11 cellular contexts compared by ENCODE assay signal in the genomic region with DNA sequence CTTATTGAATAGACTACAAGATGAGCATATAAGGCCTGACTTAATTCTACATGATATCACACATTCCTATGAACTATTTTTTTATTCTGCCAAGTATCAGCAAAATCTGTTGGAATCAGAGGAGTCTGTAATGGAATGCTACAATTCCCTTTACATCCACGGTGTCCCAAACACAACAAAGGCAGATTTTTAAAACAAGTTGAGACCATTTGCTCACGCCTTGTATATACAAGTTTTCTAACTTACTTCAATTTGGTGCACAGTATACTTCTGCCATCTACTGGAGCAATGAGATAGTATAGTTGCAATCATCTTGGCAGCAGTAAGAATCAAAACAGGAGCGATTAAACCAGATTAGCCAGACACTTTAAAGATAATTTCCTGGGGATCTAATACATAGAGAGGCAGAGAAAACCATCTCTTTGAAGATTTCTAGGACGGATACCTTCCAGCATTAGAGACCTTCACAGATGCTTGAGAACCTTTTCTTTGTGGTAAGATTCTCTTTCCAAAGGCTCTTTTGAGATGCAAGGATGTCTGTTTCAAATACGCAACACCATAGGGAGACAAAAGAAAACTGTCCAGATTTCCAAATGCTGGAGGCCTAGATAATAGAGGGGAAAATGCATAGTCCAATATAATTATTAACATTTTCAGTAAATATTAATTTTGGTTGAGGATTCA.
DNase-seq lines count a peak whose midpoint lies in the region; ATAC-seq, FAIRE-seq and TF ChIP-seq lines count a peak whose summit lies in the region.
"Had no signal": no experiment of that assay in that cellular context is flagged by ENCODE, and none has a peak within 500 bp of the region (broad histone marks: within the 10 kb centered on the region; RNA-seq: fewer than 3 reads in every experiment).

No MANE protein-coding gene starts in this region.

- no peaks in the 10 kb centered on the region for H3K79me2 ChIP-seq in H1 (ENCODE audit: control insufficient read depth in 1 of 2, insufficient read depth in 2 of 2, low read length in 2 of 2)

- no peak overlapping the region for H4K91ac ChIP-seq in H1 (replicated peaks; ENCODE audit: insufficient read length, low read length)

- H3K27ac Mint-ChIP-seq in stimulated activated effector memory CD8-positive, alpha-beta T cell treated with anti-CD3 and anti-CD28 coated beads, Interleukin-12 subunit alpha, Interleukin-12 subunit beta, amount 100 ng/mL, for 72 hours, result no peak overlapping the region
- H3K27ac Mint-ChIP-seq: activated CD4-positive, alpha-beta T cell treated with anti-CD3 and anti-CD28 coated beads for 36 hours; B cell had no signal

- H3K4me3 ChIP-seq in H1 (ENCODE audit: extremely low read depth in 1 of 4, insufficient read depth in 2 of 4, low read depth in 3 of 4, low read length in 4 of 4) (no peak overlapping the region), tibial nerve (no peak overlapping the region), adrenal gland (no peak overlapping the region)

- no peak overlapping the region for H2AK5ac ChIP-seq in H1 (ENCODE audit: low read depth, low read length)

- peak; percentile 29 for DNase-seq in NCI-H748 (lab: John Stamatoyannopoulos, UW; ENCODE audit: unreplicated experiment)
- DNase-seq in NCI-H748 treated with DMSO at 0.1 percent for 48 hours (lab: John Stamatoyannopoulos, UW), result no peak
- peak; percentile 14 for DNase-seq in NCI-H460 (ENCODE audit: extremely low read depth, low read depth)
- DNase-seq in H1 (ENCODE audit: low read depth in 1 of 2, low spot score in 2 of 2), result no peak
- DNase-seq in tibial nerve (ENCODE audit: low spot score in 2 of 2), result no peak
- no peak for DNase-seq in adrenal gland
- no peak for DNase-seq in stimulated activated effector memory CD8-positive, alpha-beta T cell treated with anti-CD3 and anti-CD28 coated beads, Interleukin-12 subunit alpha, Interleukin-12 subunit beta, amount 100 ng/mL, for 72 hours (ENCODE audit: low spot score in 2 of 2)
- DNase-seq: activated CD4-positive, alpha-beta T cell treated with anti-CD3 and anti-CD28 coated beads for 36 hours; stimulated activated CD4-positive, alpha-beta T cell treated with anti-CD3 and anti-CD28 coated beads, Interleukin-15, amount 100 ng/mL, for 24 hours had no signal

- no peak overlapping the region for H3K4me2 ChIP-seq in H1 (ENCODE audit: insufficient read depth in 1 of 2, low read depth in 2 of 2, low read length in 2 of 2)

- peaks cover 7% of the 10 kb centered on the region for H3K9me3 Mint-ChIP-seq in stimulated activated effector memory CD8-positive, alpha-beta T cell treated with anti-CD3 and anti-CD28 coated beads, Interleukin-12 subunit alpha, Interleukin-12 subunit beta, amount 100 ng/mL, for 72 hours

- H3K36me3 ChIP-seq in H1 (ENCODE audit: control insufficient read depth in 2 of 4, insufficient read depth in 4 of 4, low read length in 3 of 4) (no peaks in the 10 kb centered on the region), tibial nerve (no peaks in the 10 kb centered on the region), adrenal gland (replicated peaks in 1 of 2) (no peaks in the 10 kb centered on the region)

- intact Hi-C loops in adrenal gland (cut with DNase I), result no loop called here

- CTCF ChIA-PET in H1 (lab: Charles Lee; ENCODE audit: partially characterized antibody), result no interaction called here

- WGBS in H1 (ENCODE audit: extremely low coverage in 1 of 2, insufficient coverage in 1 of 2, insufficient read length in 1 of 2, insufficient replicate concordance in 2 of 2, low coverage in 1 of 2, low lambda C conversion rate in 2 of 2, missing lambda C conversion rate in 1 of 2), 2 experiments, result 71% methylated on average over 5 of the region's 5 CpGs; no CpG with 5 or more reads in 1 of the 2 experiments
- WGBS in tibial nerve, 2 donors, result 39% methylated on average over 5 of the region's 5 CpGs
- WGBS in adrenal gland, 4 donors, result 39 to 47% (median 42%) methylated on average over 5 of the region's 5 CpGs

- peak overlapping the region in 1 of 4 experiments; percentile 34; a peak in 1 of 7 replicates for H3K9ac ChIP-seq in H1 (replicated peaks in 1 of 4; ENCODE audit: extremely low read depth in 1 of 4, low read depth in 3 of 4, low read length in 3 of 4)

- TF ChIP-seq CTCF in H1 (IDR thresholded peaks at IDR 0.05; ENCODE audit: control extremely low read depth in 1 of 3, insufficient read depth in 1 of 3, low read depth in 1 of 3, low read length in 3 of 3) (peak in 1 of 3 experiments; percentile 45; a peak in 2 of 4 replicates), tibial nerve (IDR thresholded peaks at IDR 0.05) (peak in 3 of 5 experiments; percentile 7 to 31 (median 28)), adrenal gland (IDR thresholded peaks at IDR 0.05) (no peak)

- H4K20me1 ChIP-seq in H1 (replicated peaks in 1 of 2; ENCODE audit: control insufficient read depth in 1 of 2, insufficient read depth in 2 of 2, low read length in 2 of 2), result no peaks in the 10 kb centered on the region

- no peaks in the 10 kb centered on the region; the same call in 1 of the 2 replicates for H3K23me2 ChIP-seq in H1 (ENCODE audit: low read depth, low read length)

- H3K14ac ChIP-seq in H1 (ENCODE audit: insufficient read length), result no peak overlapping the region

- H3K27ac ChIP-seq in H1 (ENCODE audit: low read depth, low read length) (no peak overlapping the region), tibial nerve (no peak overlapping the region), adrenal gland (no peak overlapping the region)

- ATAC-seq in stimulated activated effector memory CD8-positive, alpha-beta T cell treated with anti-CD3 and anti-CD28 coated beads, Interleukin-12 subunit alpha, Interleukin-12 subunit beta, amount 100 ng/mL, for 72 hours, result no peak
- ATAC-seq in GM21619 (IDR thresholded peaks at IDR 0.05; ENCODE audit: unreplicated experiment), result no peak
- ATAC-seq: activated CD4-positive, alpha-beta T cell treated with anti-CD3 and anti-CD28 coated beads for 36 hours had no signal

- H3K23ac ChIP-seq in H1 (ENCODE audit: insufficient read length), result no peak overlapping the region

- H3K4me1 ChIP-seq in H1 (replicated peaks in 1 of 4; ENCODE audit: control insufficient read depth in 3 of 4, insufficient read depth in 4 of 4, low read length in 3 of 4) (no peaks in the 10 kb centered on the region), tibial nerve (no peaks in the 10 kb centered on the region), adrenal gland (replicated peaks in 1 of 2) (no peaks in the 10 kb centered on the region)

- no peaks in the 10 kb centered on the region for H3K36me3 Mint-ChIP-seq in stimulated activated effector memory CD8-positive, alpha-beta T cell treated with anti-CD3 and anti-CD28 coated beads, Interleukin-12 subunit alpha, Interleukin-12 subunit beta, amount 100 ng/mL, for 72 hours

- no peaks in the 10 kb centered on the region for H3K4me1 Mint-ChIP-seq in stimulated activated effector memory CD8-positive, alpha-beta T cell treated with anti-CD3 and anti-CD28 coated beads, Interleukin-12 subunit alpha, Interleukin-12 subunit beta, amount 100 ng/mL, for 72 hours
- H3K4me1 Mint-ChIP-seq: activated CD4-positive, alpha-beta T cell treated with anti-CD3 and anti-CD28 coated beads for 36 hours; B cell had no signal

- H2BK5ac ChIP-seq in H1 (ENCODE audit: low read depth, low read length), result no peak overlapping the region

- no peak overlapping the region for H2BK20ac ChIP-seq in H1 (ENCODE audit: low read length)

- POLR2A ChIA-PET in H1 (lab: Charles Lee; ENCODE audit: partially characterized antibody), result no interaction called here

- no peak overlapping the region for H2BK120ac ChIP-seq in H1 (replicated peaks; ENCODE audit: low read depth, low read length)

- peak; percentile 58 to 65 for TF ChIP-seq RAD21 in H1 (IDR thresholded peaks at IDR 0.05 in 1 of 2, conservative IDR thresholded peaks at IDR 0.05 in 1 of 2; ENCODE audit: low read depth in 2 of 2, low read length in 2 of 2)

- peak; percentile 79 for FAIRE-seq in H1 (lab: Jason Lieb, UNC)

- no peaks in the 10 kb centered on the region; a peak in 1 of 7 replicates for H3K27me3 ChIP-seq in H1 (replicated peaks in 1 of 4; ENCODE audit: control insufficient read depth in 3 of 4, extremely low read depth in 1 of 4, insufficient read depth in 3 of 4, low read length in 3 of 4)
- no peaks in the 10 kb centered on the region for H3K27me3 ChIP-seq in tibial nerve
- no peaks in the 10 kb centered on the region for H3K27me3 ChIP-seq in adrenal gland

- H3K79me1 ChIP-seq in H1 (ENCODE audit: low read depth, low read length), result no peaks in the 10 kb centered on the region

- no peak overlapping the region for H4K5ac ChIP-seq in H1 (ENCODE audit: insufficient read length, low read depth, low read length)

- no peak overlapping the region for H3K18ac ChIP-seq in H1 (ENCODE audit: extremely low read depth, low read length)

- no peak overlapping the region for H3K4me3 Mint-ChIP-seq in stimulated activated effector memory CD8-positive, alpha-beta T cell treated with anti-CD3 and anti-CD28 coated beads, Interleukin-12 subunit alpha, Interleukin-12 subunit beta, amount 100 ng/mL, for 72 hours
- H3K4me3 Mint-ChIP-seq: activated CD4-positive, alpha-beta T cell treated with anti-CD3 and anti-CD28 coated beads for 36 hours; B cell had no signal

- no peak for TF ChIP-seq POLR2A in H1 (IDR thresholded peaks at IDR 0.05; ENCODE audit: control extremely low read depth in 1 of 2, low read depth in 2 of 2, low read length in 2 of 2)
- TF ChIP-seq POLR2A in tibial nerve (IDR thresholded peaks at IDR 0.05), result no peak
- TF ChIP-seq POLR2A in adrenal gland (IDR thresholded peaks at IDR 0.05), result no peak

- no peak overlapping the region for H3K4ac ChIP-seq in H1 (replicated peaks; ENCODE audit: insufficient read length, low read depth, low read length)

- no peak overlapping the region for H2BK12ac ChIP-seq in H1 (ENCODE audit: low read depth, low read length)

- H2AFZ ChIP-seq in H1 (ENCODE audit: low read length), result no peak overlapping the region

- no peak overlapping the region for H4K8ac ChIP-seq in H1 (ENCODE audit: extremely low read depth, insufficient read depth, low read length)

- TF ChIP-seq EP300 in H1 (IDR thresholded peaks at IDR 0.05; ENCODE audit: borderline replicate concordance in 1 of 2, low read depth in 2 of 2, low read length in 2 of 2) (no peak), tibial nerve (IDR thresholded peaks at IDR 0.05) (no peak)

- H2BK15ac ChIP-seq in H1 (ENCODE audit: low read length), result no peak overlapping the region

- H3K9me3 ChIP-seq in H1 (ENCODE audit: insufficient read depth in 2 of 2, low read depth in 1 of 2, low read length in 1 of 2) (no peaks in the 10 kb centered on the region), tibial nerve (no peaks in the 10 kb centered on the region), adrenal gland (replicated peaks in 1 of 3) (no peaks in the 10 kb centered on the region)

- no peak overlapping the region for H3K56ac ChIP-seq in H1 (replicated peaks; ENCODE audit: insufficient read length, low read depth, low read length)

TF ChIP-seq in H1, 55 proteins besides CTCF, POLR2A, EP300 and RAD21 (continues in another document):
- no peak for TF ChIP-seq ZNF274 (IDR thresholded peaks at IDR 0.05; ENCODE audit: borderline replicate concordance, extremely low read depth, low read length)
- no peak for TF ChIP-seq BRCA1 (IDR thresholded peaks at IDR 0.05; ENCODE audit: low read depth, low read length)
- no peak for TF ChIP-seq POLR2AphosphoS5 (IDR thresholded peaks at IDR 0.05; ENCODE audit: low read depth, low read length)
- TF ChIP-seq JUND (IDR thresholded peaks at IDR 0.05; ENCODE audit: low read length), result no peak
- TF ChIP-seq BACH1 (IDR thresholded peaks at IDR 0.05; ENCODE audit: low read length), result no peak

Comparison
In these comparisons a context has a peak if more than half of its experiments do, and no peak if none do; other contexts are left out.
1. DNase-seq: peak in NCI-H748 (single experiment) and NCI-H460 (single experiment); none in NCI-H748 treated with DMSO at 0.1 percent for 48 hours (single experiment), H1 (0 of 2), tibial nerve (0 of 2), adrenal gland (0 of 7) and stimulated activated effector memory CD8-positive, alpha-beta T cell treated with anti-CD3 and anti-CD28 coated beads, Interleukin-12 subunit alpha, Interleukin-12 subunit beta, amount 100 ng/mL, for 72 hours (0 of 2).
2. CTCF ChIP-seq: peak in tibial nerve (3 of 5); none in adrenal gland (0 of 6).